Comparison of ENCODE assay signal across 2 cellular contexts in the genomic region with DNA sequence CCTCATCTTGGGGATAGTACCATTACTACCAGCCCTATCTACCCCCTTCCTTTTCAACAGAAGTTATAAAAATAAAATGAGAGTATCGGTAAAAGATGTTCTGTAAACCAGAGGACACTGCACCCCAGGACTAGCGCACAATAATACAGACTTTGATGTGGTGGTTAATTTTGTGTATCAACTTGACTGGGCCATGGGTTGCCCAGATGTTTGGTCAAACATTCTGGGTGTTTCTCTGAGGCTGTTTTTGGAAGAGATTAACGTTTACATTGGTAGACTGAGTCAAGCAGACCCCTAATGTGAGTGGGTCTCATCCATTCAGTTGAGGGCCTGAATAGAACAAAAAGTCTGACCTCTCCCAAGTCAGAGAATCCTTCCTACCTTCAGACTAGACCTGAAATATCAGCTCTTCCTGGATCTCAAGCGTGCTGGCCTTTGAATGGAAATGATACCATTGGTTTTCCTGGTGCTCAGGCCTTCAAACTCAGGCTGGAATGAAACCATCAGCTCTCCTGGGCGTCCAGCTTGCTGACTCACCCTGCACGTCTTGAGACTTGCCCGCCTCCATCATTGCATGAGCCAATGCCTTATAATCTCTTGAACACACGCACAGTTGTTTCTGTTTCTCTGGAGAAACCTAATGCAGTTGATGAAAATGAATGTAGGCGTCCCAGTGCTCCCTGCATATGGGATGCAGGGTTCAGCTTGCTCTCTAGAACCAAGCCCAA.
TF ChIP-seq lines count a peak whose summit lies in the region.

No MANE protein-coding gene starts in this region.

TF ChIP-seq in K562, 482 proteins besides CTCF, POLR2A, EP300 and RAD21 (continues in another document):
- TF ChIP-seq, protein P1, sequence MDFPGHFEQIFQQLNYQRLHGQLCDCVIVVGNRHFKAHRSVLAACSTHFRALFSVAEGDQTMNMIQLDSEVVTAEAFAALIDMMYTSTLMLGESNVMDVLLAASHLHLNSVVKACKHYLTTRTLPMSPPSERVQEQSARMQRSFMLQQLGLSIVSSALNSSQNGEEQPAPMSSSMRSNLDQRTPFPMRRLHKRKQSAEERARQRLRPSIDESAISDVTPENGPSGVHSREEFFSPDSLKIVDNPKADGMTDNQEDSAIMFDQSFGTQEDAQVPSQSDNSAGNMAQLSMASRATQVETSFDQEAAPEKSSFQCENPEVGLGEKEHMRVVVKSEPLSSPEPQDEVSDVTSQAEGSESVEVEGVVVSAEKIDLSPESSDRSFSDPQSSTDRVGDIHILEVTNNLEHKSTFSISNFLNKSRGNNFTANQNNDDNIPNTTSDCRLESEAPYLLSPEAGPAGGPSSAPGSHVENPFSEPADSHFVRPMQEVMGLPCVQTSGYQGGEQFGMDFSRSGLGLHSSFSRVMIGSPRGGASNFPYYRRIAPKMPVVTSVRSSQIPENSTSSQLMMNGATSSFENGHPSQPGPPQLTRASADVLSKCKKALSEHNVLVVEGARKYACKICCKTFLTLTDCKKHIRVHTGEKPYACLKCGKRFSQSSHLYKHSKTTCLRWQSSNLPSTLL (IDR thresholded peaks at IDR 0.05), result no peak
- TF ChIP-seq ZNF239 (CRISPR knock-in tag; IDR thresholded peaks at IDR 0.05) (no peak), CBFA2T3 (IDR thresholded peaks at IDR 0.05) (0 out of 2 replicates have a peak, but pooled peaks have one; percentile 25), HDAC2 (IDR thresholded peaks at IDR 0.05) (0 out of 2 replicates have a peak, but pooled peaks have one; percentile 55), BHLHE40 (IDR thresholded peaks at IDR 0.05; ENCODE audit: low read length) (peak; percentile 41; the same call in 1 of the 2 replicates), SMARCC2 (IDR thresholded peaks at IDR 0.05; ENCODE audit: low read depth) (0 out of 2 replicates have a peak, but pooled peaks have one; percentile 45), NR4A1 (CRISPR knock-in tag; IDR thresholded peaks at IDR 0.05) (no peak), NR4A1 (tag; IDR thresholded peaks at IDR 0.05) (peak; percentile 73), ATF7 (IDR thresholded peaks at IDR 0.05) (peak; percentile 48; the same call in 1 of the 2 replicates), YY1 (IDR thresholded peaks at IDR 0.05; ENCODE audit: borderline replicate concordance in 1 of 3, control insufficient read depth in 1 of 3, extremely low read depth in 1 of 3, insufficient read depth in 3 of 3, insufficient read length in 1 of 3, insufficient replicate concordance in 2 of 3, low read depth in 1 of 3, low read length in 2 of 3) (peak in 1 of 3 experiments; percentile 63), DPF2 (IDR thresholded peaks at IDR 0.05) (peak; percentile 53; the same call in 1 of the 2 replicates), MECOM (CRISPR knock-in tag; IDR thresholded peaks at IDR 0.05) (no peak), CTBP1 (IDR thresholded peaks at IDR 0.05; ENCODE audit: borderline replicate concordance) (peak; percentile 66; the same call in 1 of the 2 replicates), NFE2 (IDR thresholded peaks at IDR 0.05; ENCODE audit: low read depth) (peak; percentile 93), CHD4 (IDR thresholded peaks at IDR 0.05; ENCODE audit: insufficient read depth, insufficient replicate concordance, low read depth, low read length, poor library complexity, severe bottlenecking) (no peak), SMARCA4 (IDR thresholded peaks at IDR 0.05) (peak; percentile 55)
- TF ChIP-seq, protein P2, sequence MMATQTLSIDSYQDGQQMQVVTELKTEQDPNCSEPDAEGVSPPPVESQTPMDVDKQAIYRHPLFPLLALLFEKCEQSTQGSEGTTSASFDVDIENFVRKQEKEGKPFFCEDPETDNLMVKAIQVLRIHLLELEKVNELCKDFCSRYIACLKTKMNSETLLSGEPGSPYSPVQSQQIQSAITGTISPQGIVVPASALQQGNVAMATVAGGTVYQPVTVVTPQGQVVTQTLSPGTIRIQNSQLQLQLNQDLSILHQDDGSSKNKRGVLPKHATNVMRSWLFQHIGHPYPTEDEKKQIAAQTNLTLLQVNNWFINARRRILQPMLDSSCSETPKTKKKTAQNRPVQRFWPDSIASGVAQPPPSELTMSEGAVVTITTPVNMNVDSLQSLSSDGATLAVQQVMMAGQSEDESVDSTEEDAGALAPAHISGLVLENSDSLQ (IDR thresholded peaks at IDR 0.05), result peak; percentile 28; the same call in 1 of the 2 replicates
- TF ChIP-seq, protein P3, sequence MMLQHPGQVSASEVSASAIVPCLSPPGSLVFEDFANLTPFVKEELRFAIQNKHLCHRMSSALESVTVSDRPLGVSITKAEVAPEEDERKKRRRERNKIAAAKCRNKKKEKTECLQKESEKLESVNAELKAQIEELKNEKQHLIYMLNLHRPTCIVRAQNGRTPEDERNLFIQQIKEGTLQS (IDR thresholded peaks at IDR 0.05), result peak; percentile 83
- TF ChIP-seq, protein P3 (CRISPR knock-in tag; conservative IDR thresholded peaks at IDR 0.05), result no peak
- TF ChIP-seq, protein P4, sequence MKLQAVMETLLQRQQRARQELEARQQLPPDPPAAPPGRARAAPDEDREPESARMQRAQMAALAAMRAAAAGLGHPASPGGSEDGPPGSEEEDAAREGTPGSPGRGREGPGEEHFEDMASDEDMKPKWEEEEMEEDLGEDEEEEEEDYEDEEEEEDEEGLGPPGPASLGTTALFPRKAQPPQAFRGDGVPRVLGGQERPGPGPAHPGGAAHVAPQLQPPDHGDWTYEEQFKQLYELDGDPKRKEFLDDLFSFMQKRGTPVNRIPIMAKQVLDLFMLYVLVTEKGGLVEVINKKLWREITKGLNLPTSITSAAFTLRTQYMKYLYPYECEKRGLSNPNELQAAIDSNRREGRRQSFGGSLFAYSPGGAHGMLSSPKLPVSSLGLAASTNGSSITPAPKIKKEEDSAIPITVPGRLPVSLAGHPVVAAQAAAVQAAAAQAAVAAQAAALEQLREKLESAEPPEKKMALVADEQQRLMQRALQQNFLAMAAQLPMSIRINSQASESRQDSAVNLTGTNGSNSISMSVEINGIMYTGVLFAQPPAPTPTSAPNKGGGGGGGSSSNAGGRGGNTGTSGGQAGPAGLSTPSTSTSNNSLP (IDR thresholded peaks at IDR 0.05; ENCODE audit: borderline replicate concordance, low read depth, low read length), result no peak
- TF ChIP-seq, protein P5, sequence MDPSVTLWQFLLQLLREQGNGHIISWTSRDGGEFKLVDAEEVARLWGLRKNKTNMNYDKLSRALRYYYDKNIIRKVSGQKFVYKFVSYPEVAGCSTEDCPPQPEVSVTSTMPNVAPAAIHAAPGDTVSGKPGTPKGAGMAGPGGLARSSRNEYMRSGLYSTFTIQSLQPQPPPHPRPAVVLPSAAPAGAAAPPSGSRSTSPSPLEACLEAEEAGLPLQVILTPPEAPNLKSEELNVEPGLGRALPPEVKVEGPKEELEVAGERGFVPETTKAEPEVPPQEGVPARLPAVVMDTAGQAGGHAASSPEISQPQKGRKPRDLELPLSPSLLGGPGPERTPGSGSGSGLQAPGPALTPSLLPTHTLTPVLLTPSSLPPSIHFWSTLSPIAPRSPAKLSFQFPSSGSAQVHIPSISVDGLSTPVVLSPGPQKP (CRISPR knock-in tag; IDR thresholded peaks at IDR 0.05), result no peak

TF ChIP-seq in GM23338, 12 proteins besides CTCF, POLR2A, EP300 and RAD21:
- TF ChIP-seq, protein P6, sequence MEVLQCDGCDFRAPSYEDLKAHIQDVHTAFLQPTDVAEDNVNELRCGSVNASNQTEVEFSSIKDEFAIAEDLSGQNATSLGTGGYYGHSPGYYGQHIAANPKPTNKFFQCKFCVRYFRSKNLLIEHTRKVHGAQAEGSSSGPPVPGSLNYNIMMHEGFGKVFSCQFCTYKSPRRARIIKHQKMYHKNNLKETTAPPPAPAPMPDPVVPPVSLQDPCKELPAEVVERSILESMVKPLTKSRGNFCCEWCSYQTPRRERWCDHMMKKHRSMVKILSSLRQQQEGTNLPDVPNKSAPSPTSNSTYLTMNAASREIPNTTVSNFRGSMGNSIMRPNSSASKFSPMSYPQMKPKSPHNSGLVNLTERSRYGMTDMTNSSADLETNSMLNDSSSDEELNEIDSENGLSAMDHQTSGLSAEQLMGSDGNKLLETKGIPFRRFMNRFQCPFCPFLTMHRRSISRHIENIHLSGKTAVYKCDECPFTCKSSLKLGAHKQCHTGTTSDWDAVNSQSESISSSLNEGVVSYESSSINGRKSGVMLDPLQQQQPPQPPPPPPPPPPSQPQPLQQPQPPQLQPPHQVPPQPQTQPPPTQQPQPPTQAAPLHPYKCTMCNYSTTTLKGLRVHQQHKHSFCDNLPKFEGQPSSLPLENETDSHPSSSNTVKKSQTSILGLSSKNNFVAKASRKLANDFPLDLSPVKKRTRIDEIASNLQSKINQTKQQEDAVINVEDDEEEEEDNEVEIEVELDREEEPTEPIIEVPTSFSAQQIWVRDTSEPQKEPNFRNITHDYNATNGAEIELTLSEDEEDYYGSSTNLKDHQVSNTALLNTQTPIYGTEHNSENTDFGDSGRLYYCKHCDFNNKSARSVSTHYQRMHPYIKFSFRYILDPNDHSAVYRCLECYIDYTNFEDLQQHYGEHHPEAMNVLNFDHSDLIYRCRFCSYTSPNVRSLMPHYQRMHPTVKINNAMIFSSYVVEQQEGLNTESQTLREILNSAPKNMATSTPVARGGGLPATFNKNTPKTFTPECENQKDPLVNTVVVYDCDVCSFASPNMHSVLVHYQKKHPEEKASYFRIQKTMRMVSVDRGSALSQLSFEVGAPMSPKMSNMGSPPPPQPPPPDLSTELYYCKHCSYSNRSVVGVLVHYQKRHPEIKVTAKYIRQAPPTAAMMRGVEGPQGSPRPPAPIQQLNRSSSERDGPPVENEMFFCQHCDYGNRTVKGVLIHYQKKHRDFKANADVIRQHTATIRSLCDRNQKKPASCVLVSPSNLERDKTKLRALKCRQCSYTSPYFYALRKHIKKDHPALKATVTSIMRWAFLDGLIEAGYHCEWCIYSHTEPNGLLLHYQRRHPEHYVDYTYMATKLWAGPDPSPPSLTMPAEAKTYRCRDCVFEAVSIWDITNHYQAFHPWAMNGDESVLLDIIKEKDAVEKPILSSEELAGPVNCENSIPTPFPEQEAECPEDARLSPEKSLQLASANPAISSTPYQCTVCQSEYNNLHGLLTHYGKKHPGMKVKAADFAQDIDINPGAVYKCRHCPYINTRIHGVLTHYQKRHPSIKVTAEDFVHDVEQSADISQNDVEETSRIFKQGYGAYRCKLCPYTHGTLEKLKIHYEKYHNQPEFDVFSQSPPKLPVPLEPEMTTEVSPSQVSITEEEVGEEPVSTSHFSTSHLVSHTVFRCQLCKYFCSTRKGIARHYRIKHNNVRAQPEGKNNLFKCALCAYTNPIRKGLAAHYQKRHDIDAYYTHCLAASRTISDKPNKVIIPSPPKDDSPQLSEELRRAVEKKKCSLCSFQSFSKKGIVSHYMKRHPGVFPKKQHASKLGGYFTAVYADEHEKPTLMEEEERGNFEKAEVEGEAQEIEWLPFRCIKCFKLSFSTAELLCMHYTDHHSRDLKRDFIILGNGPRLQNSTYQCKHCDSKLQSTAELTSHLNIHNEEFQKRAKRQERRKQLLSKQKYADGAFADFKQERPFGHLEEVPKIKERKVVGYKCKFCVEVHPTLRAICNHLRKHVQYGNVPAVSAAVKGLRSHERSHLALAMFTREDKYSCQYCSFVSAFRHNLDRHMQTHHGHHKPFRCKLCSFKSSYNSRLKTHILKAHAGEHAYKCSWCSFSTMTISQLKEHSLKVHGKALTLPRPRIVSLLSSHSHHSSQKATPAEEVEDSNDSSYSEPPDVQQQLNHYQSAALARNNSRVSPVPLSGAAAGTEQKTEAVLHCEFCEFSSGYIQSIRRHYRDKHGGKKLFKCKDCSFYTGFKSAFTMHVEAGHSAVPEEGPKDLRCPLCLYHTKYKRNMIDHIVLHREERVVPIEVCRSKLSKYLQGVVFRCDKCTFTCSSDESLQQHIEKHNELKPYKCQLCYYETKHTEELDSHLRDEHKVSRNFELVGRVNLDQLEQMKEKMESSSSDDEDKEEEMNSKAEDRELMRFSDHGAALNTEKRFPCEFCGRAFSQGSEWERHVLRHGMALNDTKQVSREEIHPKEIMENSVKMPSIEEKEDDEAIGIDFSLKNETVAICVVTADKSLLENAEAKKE (CRISPR knock-in tag; IDR thresholded peaks at IDR 0.05), result no peak
- TF ChIP-seq, protein P7, sequence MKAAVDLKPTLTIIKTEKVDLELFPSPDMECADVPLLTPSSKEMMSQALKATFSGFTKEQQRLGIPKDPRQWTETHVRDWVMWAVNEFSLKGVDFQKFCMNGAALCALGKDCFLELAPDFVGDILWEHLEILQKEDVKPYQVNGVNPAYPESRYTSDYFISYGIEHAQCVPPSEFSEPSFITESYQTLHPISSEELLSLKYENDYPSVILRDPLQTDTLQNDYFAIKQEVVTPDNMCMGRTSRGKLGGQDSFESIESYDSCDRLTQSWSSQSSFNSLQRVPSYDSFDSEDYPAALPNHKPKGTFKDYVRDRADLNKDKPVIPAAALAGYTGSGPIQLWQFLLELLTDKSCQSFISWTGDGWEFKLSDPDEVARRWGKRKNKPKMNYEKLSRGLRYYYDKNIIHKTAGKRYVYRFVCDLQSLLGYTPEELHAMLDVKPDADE (IDR thresholded peaks at IDR 0.05), result no peak
- TF ChIP-seq STAT1 (IDR thresholded peaks at IDR 0.05; ENCODE audit: unreplicated experiment) (no peak), POLR2AphosphoS5 (IDR thresholded peaks at IDR 0.05; ENCODE audit: low read depth) (no peak), ZNF114 (CRISPR knock-in tag; IDR thresholded peaks at IDR 0.05) (no peak), CREB1 (CRISPR knock-in tag; IDR thresholded peaks at IDR 0.05; ENCODE audit: low read depth) (no peak), ZNF331 (CRISPR knock-in tag; IDR thresholded peaks at IDR 0.05; ENCODE audit: low read depth) (no peak), JUNB (IDR thresholded peaks at IDR 0.05; ENCODE audit: unreplicated experiment) (no peak), EZH2 (IDR thresholded peaks at IDR 0.05; ENCODE audit: low read depth, unreplicated experiment) (no peak)
- TF ChIP-seq, protein P8, sequence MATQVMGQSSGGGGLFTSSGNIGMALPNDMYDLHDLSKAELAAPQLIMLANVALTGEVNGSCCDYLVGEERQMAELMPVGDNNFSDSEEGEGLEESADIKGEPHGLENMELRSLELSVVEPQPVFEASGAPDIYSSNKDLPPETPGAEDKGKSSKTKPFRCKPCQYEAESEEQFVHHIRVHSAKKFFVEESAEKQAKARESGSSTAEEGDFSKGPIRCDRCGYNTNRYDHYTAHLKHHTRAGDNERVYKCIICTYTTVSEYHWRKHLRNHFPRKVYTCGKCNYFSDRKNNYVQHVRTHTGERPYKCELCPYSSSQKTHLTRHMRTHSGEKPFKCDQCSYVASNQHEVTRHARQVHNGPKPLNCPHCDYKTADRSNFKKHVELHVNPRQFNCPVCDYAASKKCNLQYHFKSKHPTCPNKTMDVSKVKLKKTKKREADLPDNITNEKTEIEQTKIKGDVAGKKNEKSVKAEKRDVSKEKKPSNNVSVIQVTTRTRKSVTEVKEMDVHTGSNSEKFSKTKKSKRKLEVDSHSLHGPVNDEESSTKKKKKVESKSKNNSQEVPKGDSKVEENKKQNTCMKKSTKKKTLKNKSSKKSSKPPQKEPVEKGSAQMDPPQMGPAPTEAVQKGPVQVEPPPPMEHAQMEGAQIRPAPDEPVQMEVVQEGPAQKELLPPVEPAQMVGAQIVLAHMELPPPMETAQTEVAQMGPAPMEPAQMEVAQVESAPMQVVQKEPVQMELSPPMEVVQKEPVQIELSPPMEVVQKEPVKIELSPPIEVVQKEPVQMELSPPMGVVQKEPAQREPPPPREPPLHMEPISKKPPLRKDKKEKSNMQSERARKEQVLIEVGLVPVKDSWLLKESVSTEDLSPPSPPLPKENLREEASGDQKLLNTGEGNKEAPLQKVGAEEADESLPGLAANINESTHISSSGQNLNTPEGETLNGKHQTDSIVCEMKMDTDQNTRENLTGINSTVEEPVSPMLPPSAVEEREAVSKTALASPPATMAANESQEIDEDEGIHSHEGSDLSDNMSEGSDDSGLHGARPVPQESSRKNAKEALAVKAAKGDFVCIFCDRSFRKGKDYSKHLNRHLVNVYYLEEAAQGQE (IDR thresholded peaks at IDR 0.05; ENCODE audit: unreplicated experiment), result no peak
